7 cellular contexts compared by ENCODE assay signal in genomic region chr1:151540982-151541377, GRCh38. TPM values are rescaled to one million over a fixed set of nuclear protein-coding genes. Genes with fewer than 3 reads are reported as not detected.
A peak's percentile ranks its signal among the peaks of the same experiment; 100 is the strongest.
DNase-seq lines count a peak whose midpoint lies in the region; ATAC-seq, FAIRE-seq and TF ChIP-seq lines count a peak whose summit lies in the region.

No MANE protein-coding gene starts in this region.

- no peak for ATAC-seq in HG02852 (IDR thresholded peaks at IDR 0.05; ENCODE audit: unreplicated experiment)

- H3K36me3 ChIP-seq in mesenchymal stem cell (ENCODE audit: control insufficient read depth in 1 of 2, insufficient read depth in 2 of 2, low read depth in 1 of 2, low read length in 2 of 2) (no peaks in the 10 kb centered on the region), vagina (no peaks in the 10 kb centered on the region)

- WGBS in mesenchymal stem cell, result 0% methylated on average over 5 of the region's 13 CpGs

- no peak overlapping the region for H3K23ac ChIP-seq in mesenchymal stem cell (ENCODE audit: low read length in 2 of 2)

- H4K8ac ChIP-seq in mesenchymal stem cell (ENCODE audit: low read length), result peak overlapping the region; percentile 7

- peak overlapping the region; percentile 77 for H3K4me2 ChIP-seq in mesenchymal stem cell (ENCODE audit: low read length, poor library complexity, severe bottlenecking)

- H4K91ac ChIP-seq in mesenchymal stem cell (ENCODE audit: low read length), result no peak overlapping the region

- no peak overlapping the region for H2BK12ac ChIP-seq in mesenchymal stem cell (ENCODE audit: low read length in 2 of 2)

- H2AFZ ChIP-seq in mesenchymal stem cell (ENCODE audit: low read depth, low read length), result no peak overlapping the region

- TF ChIP-seq CTCF in choroid plexus epithelial cell (conservative IDR thresholded peaks at IDR 0.05; ENCODE audit: low read depth, low read length) (no peak), vagina (IDR thresholded peaks at IDR 0.05) (no peak)

- intact Hi-C loops in vagina (cut with DNase I), result loop anchor here (10.0 kb wide), 1 partner anchor 896 kb away; no protein-coding TSS in a partner anchor

- H3K9me3 ChIP-seq in mesenchymal stem cell (ENCODE audit: control insufficient read depth, low read length) (no peaks in the 10 kb centered on the region), vagina (no peaks in the 10 kb centered on the region)

- peak overlapping the region in 1 of 2 experiments; percentile 49 for H3K4ac ChIP-seq in mesenchymal stem cell (ENCODE audit: low read depth in 1 of 2, low read length in 2 of 2)

- peak overlapping the region; percentile 69 for H3K4me3 ChIP-seq in choroid plexus epithelial cell (ENCODE audit: low read depth, low read length)
- peak overlapping the region; percentile 80 to 87 for H3K4me3 ChIP-seq in mesenchymal stem cell (ENCODE audit: insufficient read depth in 1 of 2, low read depth in 1 of 2, low read length in 2 of 2)
- H3K4me3 ChIP-seq in vagina, result peak overlapping the region; percentile 61 to 68

- H3K79me1 ChIP-seq in mesenchymal stem cell (replicated peaks; ENCODE audit: low read length, poor library complexity, severe bottlenecking), result no peaks in the 10 kb centered on the region

- peak overlapping the region in 1 of 2 experiments; percentile 59 for H3K18ac ChIP-seq in mesenchymal stem cell (ENCODE audit: low read depth in 1 of 2, low read length in 2 of 2)

- DNase-seq in G401 (ENCODE audit: low spot score) (peak; percentile 45), NCI-H524 (lab: John Stamatoyannopoulos, UW) (peak; percentile 55 to 76), choroid plexus epithelial cell (ENCODE audit: low read depth) (no peak), mesenchymal stem cell (peak; percentile 43), vagina (ENCODE audit: extremely low spot score in 2 of 2) (no peak), GM19239 (ENCODE audit: insufficient read length, low spot score) (no peak)

- H3K4me1 ChIP-seq in mesenchymal stem cell (ENCODE audit: control insufficient read depth, insufficient read depth, low read depth, low read length) (peaks cover 23% of the 10 kb centered on the region), vagina (peaks cover 38% of the 10 kb centered on the region)

- H3K27me3 ChIP-seq in mesenchymal stem cell (ENCODE audit: control insufficient read depth in 1 of 2, insufficient read depth in 1 of 2, low read length in 2 of 2) (no peaks in the 10 kb centered on the region), vagina (no peaks in the 10 kb centered on the region)

- no peak for FAIRE-seq in GM19239 (lab: Jason Lieb, UNC)

- H2BK15ac ChIP-seq in mesenchymal stem cell (ENCODE audit: low read depth, poor library complexity, severe bottlenecking), result peak overlapping the region; percentile 49

- H2AK5ac ChIP-seq in mesenchymal stem cell (ENCODE audit: low read length, severe bottlenecking), result no peak overlapping the region

- no peak for TF ChIP-seq POLR2A in vagina (IDR thresholded peaks at IDR 0.05)

- H3K9ac ChIP-seq in mesenchymal stem cell (ENCODE audit: low read length), result peak overlapping the region; percentile 92

- no peak overlapping the region for H3K14ac ChIP-seq in mesenchymal stem cell (ENCODE audit: low read length in 2 of 2)

- H2BK5ac ChIP-seq in mesenchymal stem cell (ENCODE audit: low read depth, low read length, poor library complexity, severe bottlenecking), result no peak overlapping the region

- no peak overlapping the region for H2BK120ac ChIP-seq in mesenchymal stem cell (ENCODE audit: low read depth, low read length)

- H3K27ac ChIP-seq in mesenchymal stem cell (ENCODE audit: low read length, poor library complexity, severe bottlenecking), result peak overlapping the region; percentile 93
- peak overlapping the region; percentile 70 for H3K27ac ChIP-seq in vagina

- in situ Hi-C loops in G401 (cut with HindIII; ENCODE audit: low sequenced_read_pairs), result no loop called here

RNA-seq across cellular contexts. Expression of gene TUFT1, which starts 0.9 kb away (rescaled TPM):
- 3.5 and 8.2 TPM in 2 replicates for total RNA-seq in G401 (2014; rRNA removed; shearing (Covaris generic))
- polyA plus RNA-seq in mesenchymal stem cell (2013, experiment 1 of 2), result 5.8 TPM
- polyA plus RNA-seq in mesenchymal stem cell (2013, experiment 2 of 2), result 6.0 TPM
- total RNA-seq in vagina, result 16.0 TPM

RNA-seq across cellular contexts. Expression of gene CGN, which starts 29.8 kb away (rescaled TPM):
- total RNA-seq in G401 (2014; rRNA removed; shearing (Covaris generic)), result 11.4 and 18.6 TPM in 2 replicates
- polyA plus RNA-seq in mesenchymal stem cell (2013, experiment 1 of 2), result 0.03 TPM
- polyA plus RNA-seq in mesenchymal stem cell (2013, experiment 2 of 2), result 0.04 TPM
- 13.0 TPM for total RNA-seq in vagina

Comparison
In these comparisons a context has a peak if more than half of its experiments do, and no peak if none do; other contexts are left out.
1. DNase-seq: peak in G401 (single experiment), NCI-H524 (2 of 2) and mesenchymal stem cell (single experiment); none in choroid plexus epithelial cell (single experiment), vagina (0 of 2) and GM19239 (single experiment).
2. Peak in every context shown above with its lines, with median percentiles within 50 percentile points of each other: H3K4me3 ChIP-seq.